ENCODE assay signal across 9 cellular contexts in genomic region chr15:34855397-34855796, GRCh38.
A peak's percentile ranks its signal among the peaks of the same experiment; 100 is the strongest.
DNase-seq lines count a peak whose midpoint lies in the region; ATAC-seq and TF ChIP-seq lines count a peak whose summit lies in the region.
"Had no signal": no experiment of that assay in that cellular context is flagged by ENCODE, and none has a peak within 500 bp of the region (broad histone marks: within the 10 kb centered on the region; RNA-seq: fewer than 3 reads in every experiment).

No MANE protein-coding gene starts in this region.

- no peak for TF ChIP-seq RAD21 in HCT116 (IDR thresholded peaks at IDR 0.05; ENCODE audit: low read depth)

- H3K4me2 ChIP-seq in HCT116 (ENCODE audit: low read length) = no peak overlapping the region

- no peak overlapping the region for H3K27ac ChIP-seq in AG04450 (ENCODE audit: low read depth, low read length)
- no peak overlapping the region for H3K27ac ChIP-seq in HCT116 (ENCODE audit: low read depth, low read length)
- H3K27ac ChIP-seq in VCaP = peak overlapping the region; percentile 16; the same call in 1 of the 2 replicates
- H3K27ac ChIP-seq: gastrocnemius medialis had no signal

- POLR2A ChIA-PET in AG04450 (lab: Yijun Ruan, JAX) = no interaction called here
- POLR2A ChIA-PET in HCT116 (lab: Charles Lee) = no interaction called here

- H3K79me2 ChIP-seq in HCT116 (ENCODE audit: insufficient read depth, low read length) = no peaks in the 10 kb centered on the region

- RAD21 ChIA-PET in HCT116 (lab: Charles Lee; ENCODE audit: low non-redundant PET in 1 of 2, low total read pairs in 2 of 2, uncharacterized antibody in 2 of 2, unreplicated experiment in 2 of 2) = no interaction called here

- H3K27me3 ChIP-seq in AG04450 (ENCODE audit: control insufficient read depth, insufficient read depth, low read length) (no peaks in the 10 kb centered on the region), HCT116 (ENCODE audit: insufficient read depth, low read length) (no peaks in the 10 kb centered on the region)
- H3K27me3 ChIP-seq: gastrocnemius medialis had no signal

- no peak for TF ChIP-seq CTCF in AG04450 (IDR thresholded peaks at IDR 0.05; ENCODE audit: low read depth, low read length)
- no peak for TF ChIP-seq CTCF in HCT116 (IDR thresholded peaks at IDR 0.05 in 2 of 3, conservative IDR thresholded peaks at IDR 0.05 in 1 of 3; ENCODE audit: borderline replicate concordance in 1 of 3, insufficient read depth in 1 of 3, low read depth in 2 of 3, low read length in 2 of 3)
- no peak for TF ChIP-seq CTCF in VCaP (conservative IDR thresholded peaks at IDR 0.05)

- no peak for TF ChIP-seq POLR2A in HCT116 (IDR thresholded peaks at IDR 0.05; ENCODE audit: borderline replicate concordance, extremely low read depth, insufficient read depth, insufficient read length)

- ATAC-seq in HCT116 = no peak
- ATAC-seq in left ventricle myocardium superior = peak; percentile 51
- no peak for ATAC-seq in GM21447 (IDR thresholded peaks at IDR 0.05; ENCODE audit: unreplicated experiment)
- ATAC-seq in HG03097 (IDR thresholded peaks at IDR 0.05; ENCODE audit: low FRiP score, unreplicated experiment) = no peak

- H4K20me1 ChIP-seq in HCT116 (ENCODE audit: insufficient read depth) = no peaks in the 10 kb centered on the region

- intact Hi-C loops in HCT116 (cut with micrococcal nuclease) = no loop called here
- intact Hi-C loops in left ventricle myocardium superior (cut with micrococcal nuclease) = no loop called here

- DNase-seq in AG04450 (ENCODE audit: low read depth, low spot score) (peak; percentile 16), HCT116 (ENCODE audit: low read depth, low spot score) (no peak), left ventricle myocardium superior (no peak), NCI-H2107 treated with DMSO at 0.1 percent for 48 hours (lab: John Stamatoyannopoulos, UW; ENCODE audit: unreplicated experiment) (no peak), GM19238 (ENCODE audit: insufficient read length, low spot score) (no peak)
- DNase-seq: gastrocnemius medialis had no signal

- H3K9ac ChIP-seq in HCT116 (ENCODE audit: low read length) = no peak overlapping the region

- H3K9me3 ChIP-seq in AG04450 (ENCODE audit: control insufficient read depth, insufficient read depth, low read length) = no peaks in the 10 kb centered on the region
- H3K9me3 ChIP-seq in HCT116 (ENCODE audit: control insufficient read depth in 1 of 2, insufficient read depth in 1 of 2, low read depth in 1 of 2, low read length in 2 of 2) = no peaks in the 10 kb centered on the region
- H3K9me3 ChIP-seq: gastrocnemius medialis had no signal

- CTCF ChIA-PET in AG04450 (lab: Charles Lee) = no interaction called here
- CTCF ChIA-PET in HCT116 (lab: Charles Lee) = no interaction called here

- no peaks in the 10 kb centered on the region for H3K9me2 ChIP-seq in HCT116 (ENCODE audit: insufficient read depth)

- H3K4me1 ChIP-seq in HCT116 (ENCODE audit: control insufficient read depth in 1 of 2, insufficient read depth in 2 of 2, low read length in 2 of 2) = peaks cover 0 to 7% of the 10 kb centered on the region in 2 experiments; a peak in 1 of 4 replicates

- no peak overlapping the region for H2AFZ ChIP-seq in HCT116 (ENCODE audit: low read depth, low read length, poor library complexity, severe bottlenecking)

- H3K36me3 ChIP-seq in HCT116 (ENCODE audit: control insufficient read depth in 1 of 2, insufficient read depth in 2 of 2, low read length in 2 of 2) = peaks cover 5 to 17% of the 10 kb centered on the region in 2 experiments

- H3K4me3 ChIP-seq in AG04450 (ENCODE audit: low read depth, low read length) (no peak overlapping the region), HCT116 (replicated peaks in 1 of 2; ENCODE audit: low read depth in 1 of 2, low read length in 2 of 2) (no peak overlapping the region)
- H3K4me3 ChIP-seq: gastrocnemius medialis had no signal

- BruUV-seq in HCT116 (replicated peaks; lab: Mats Ljungman, UMichigan) = no TSS peak

TF ChIP-seq in HCT116, 20 proteins besides CTCF, POLR2A, EP300 and RAD21:
- TF ChIP-seq MAX (IDR thresholded peaks at IDR 0.05) = no peak
- no peak for TF ChIP-seq EZH2 (IDR thresholded peaks at IDR 0.05)
- TF ChIP-seq TCF7L2 (IDR thresholded peaks at IDR 0.05; ENCODE audit: borderline replicate concordance, extremely low read depth, insufficient read depth, insufficient read length) = peak; percentile 67
- TF ChIP-seq ZNF274 (IDR thresholded peaks at IDR 0.05; ENCODE audit: low read depth, low read length) = no peak
- TF ChIP-seq EGR1 (IDR thresholded peaks at IDR 0.05; ENCODE audit: low read depth) = no peak
- TF ChIP-seq JUND (IDR thresholded peaks at IDR 0.05) = no peak
- no peak for TF ChIP-seq POLR2AphosphoS5 (IDR thresholded peaks at IDR 0.05; ENCODE audit: low read depth, low read length)
- no peak for TF ChIP-seq SIN3A (IDR thresholded peaks at IDR 0.05; ENCODE audit: low read depth)
